ENCODE assay signal across 17 cellular contexts in genomic region chr11:120205596-120206161, GRCh38. TPM values are rescaled to one million over a fixed set of nuclear protein-coding genes. Genes with fewer than 3 reads are reported as not detected.
DNase-seq lines count a peak whose midpoint lies in the region; ATAC-seq and TF ChIP-seq lines count a peak whose summit lies in the region.
"Had no signal": no experiment of that assay in that cellular context is flagged by ENCODE, and none has a peak within 500 bp of the region (broad histone marks: within the 10 kb centered on the region; RNA-seq: fewer than 3 reads in every experiment).

No MANE protein-coding gene starts in this region.

- no peaks in the 10 kb centered on the region for H3K36me3 Mint-ChIP-seq in activated naive CD8-positive, alpha-beta T cell treated with anti-CD3 and anti-CD28 coated beads, Interleukin-2, amount 50 U/mL, for 24 hours (ENCODE audit: low read depth)
- H3K36me3 Mint-ChIP-seq: naive thymus-derived CD4-positive, alpha-beta T cell had no signal

- peak; percentile 75 for DNase-seq in EH (ENCODE audit: low read depth)
- peak; percentile 53 for DNase-seq in NCI-H226
- DNase-seq in choroid plexus epithelial cell (ENCODE audit: low read depth) = peak; percentile 74
- peak; percentile 84 for DNase-seq in mesenchymal stem cell
- no peak for DNase-seq in left colon
- no peak for DNase-seq in activated naive CD8-positive, alpha-beta T cell treated with anti-CD3 and anti-CD28 coated beads, Interleukin-2, amount 50 U/mL, for 24 hours
- DNase-seq in HPDE6-E6E7 (ENCODE audit: extremely low spot score) = no peak
- no peak for DNase-seq in effector CD8-positive, alpha-beta T cell (lab: John Stamatoyannopoulos, UW)
- DNase-seq: activated CD4-positive, alpha-beta T cell treated with anti-CD3 and anti-CD28 coated beads for 36 hours; caudate nucleus; CD8-positive, alpha-beta T cell; naive thymus-derived CD4-positive, alpha-beta T cell; NCI-H82 had no signal

- no peak overlapping the region for H2BK15ac ChIP-seq in mesenchymal stem cell (ENCODE audit: low read depth, poor library complexity, severe bottlenecking)

- H3K18ac ChIP-seq in mesenchymal stem cell (ENCODE audit: low read depth in 1 of 2, low read length in 2 of 2) = peak overlapping the region; percentile 53 to 91

- no peak overlapping the region for H3K4me3 ChIP-seq in choroid plexus epithelial cell (ENCODE audit: low read depth, low read length)
- H3K4me3 ChIP-seq in mesenchymal stem cell (ENCODE audit: insufficient read depth in 1 of 2, low read depth in 1 of 2, low read length in 2 of 2) = peak overlapping the region in 1 of 2 experiments; percentile 30
- H3K4me3 ChIP-seq: right atrium auricular region, SK-N-MC had no signal

- peaks cover 16% of the 10 kb centered on the region for H3K4me1 ChIP-seq in mesenchymal stem cell (ENCODE audit: control insufficient read depth, insufficient read depth, low read depth, low read length)

- no peak for TF ChIP-seq CTCF in choroid plexus epithelial cell (conservative IDR thresholded peaks at IDR 0.05; ENCODE audit: low read depth, low read length)

- H2BK120ac ChIP-seq in mesenchymal stem cell (ENCODE audit: low read depth, low read length) = no peak overlapping the region

- no peak overlapping the region for H4K91ac ChIP-seq in mesenchymal stem cell (ENCODE audit: low read length)

- no peak overlapping the region for H3K4me3 Mint-ChIP-seq in activated naive CD8-positive, alpha-beta T cell treated with anti-CD3 and anti-CD28 coated beads, Interleukin-2, amount 50 U/mL, for 24 hours
- H3K4me3 Mint-ChIP-seq: activated CD4-positive, alpha-beta T cell treated with anti-CD3 and anti-CD28 coated beads for 36 hours; activated T-helper 1 cell treated with anti-CD3 and anti-CD28 coated beads, Interleukin-12 subunit alpha, Interleukin-12 subunit beta, Interleukin-2, Interleukin-4 antibody, amounts not matched to agents 30 ng/mL and 10 ng/mL and 1 ng/mL, durations not matched to agents 14 hours and 24 hours and 36 hours; CD8-positive, alpha-beta T cell; naive thymus-derived CD4-positive, alpha-beta T cell had no signal

- H2AFZ ChIP-seq in mesenchymal stem cell (ENCODE audit: low read depth, low read length) = no peak overlapping the region

- H3K9me3 Mint-ChIP-seq in activated naive CD8-positive, alpha-beta T cell treated with anti-CD3 and anti-CD28 coated beads, Interleukin-2, amount 50 U/mL, for 24 hours = no peaks in the 10 kb centered on the region
- H3K9me3 Mint-ChIP-seq: activated T-helper 1 cell treated with anti-CD3 and anti-CD28 coated beads, Interleukin-12 subunit alpha, Interleukin-12 subunit beta, Interleukin-2, Interleukin-4 antibody, amounts not matched to agents 30 ng/mL and 10 ng/mL and 1 ng/mL, durations not matched to agents 14 hours and 24 hours and 36 hours; CD8-positive, alpha-beta T cell; naive thymus-derived CD4-positive, alpha-beta T cell had no signal

- H2BK12ac ChIP-seq in mesenchymal stem cell (ENCODE audit: low read length in 2 of 2) = peak overlapping the region in 1 of 2 experiments; percentile 98

- no peak for ATAC-seq in left colon
- ATAC-seq in activated naive CD8-positive, alpha-beta T cell treated with anti-CD3 and anti-CD28 coated beads, Interleukin-2, amount 50 U/mL, for 24 hours = no peak
- ATAC-seq: activated CD4-positive, alpha-beta T cell treated with anti-CD3 and anti-CD28 coated beads for 36 hours; CD8-positive, alpha-beta T cell; naive thymus-derived CD4-positive, alpha-beta T cell had no signal

- no peaks in the 10 kb centered on the region for H3K36me3 ChIP-seq in mesenchymal stem cell (ENCODE audit: control insufficient read depth in 1 of 2, insufficient read depth in 2 of 2, low read depth in 1 of 2, low read length in 2 of 2)
- H3K36me3 ChIP-seq: right atrium auricular region had no signal

- peaks cover 9% of the 10 kb centered on the region for H3K4me1 Mint-ChIP-seq in activated naive CD8-positive, alpha-beta T cell treated with anti-CD3 and anti-CD28 coated beads, Interleukin-2, amount 50 U/mL, for 24 hours

- H3K4ac ChIP-seq in mesenchymal stem cell (ENCODE audit: low read depth in 1 of 2, low read length in 2 of 2) = no peak overlapping the region

- WGBS in mesenchymal stem cell = 70% methylated on average over 7 of the region's 7 CpGs

- H3K79me1 ChIP-seq in mesenchymal stem cell (replicated peaks; ENCODE audit: low read length, poor library complexity, severe bottlenecking) = no peaks in the 10 kb centered on the region

- intact Hi-C loops in left colon (cut with DNase I, micrococcal nuclease) = no loop called here

- no peak overlapping the region for H2BK5ac ChIP-seq in mesenchymal stem cell (ENCODE audit: low read depth, low read length, poor library complexity, severe bottlenecking)

- no peak overlapping the region for H2AK5ac ChIP-seq in mesenchymal stem cell (ENCODE audit: low read length, severe bottlenecking)

- H3K4me2 ChIP-seq in mesenchymal stem cell (ENCODE audit: low read length, poor library complexity, severe bottlenecking) = no peak overlapping the region

- no peak overlapping the region for H3K27ac ChIP-seq in mesenchymal stem cell (ENCODE audit: low read length, poor library complexity, severe bottlenecking)
- H3K27ac ChIP-seq: right atrium auricular region, SK-N-MC had no signal

- no peak overlapping the region for H3K14ac ChIP-seq in mesenchymal stem cell (ENCODE audit: low read length in 2 of 2)

- no peaks in the 10 kb centered on the region for H3K9me3 ChIP-seq in mesenchymal stem cell (ENCODE audit: control insufficient read depth, low read length)
- H3K9me3 ChIP-seq: right atrium auricular region had no signal

- H3K23ac ChIP-seq in mesenchymal stem cell (ENCODE audit: low read length in 2 of 2) = no peak overlapping the region

- peaks cover 24% of the 10 kb centered on the region for H3K27me3 Mint-ChIP-seq in activated naive CD8-positive, alpha-beta T cell treated with anti-CD3 and anti-CD28 coated beads, Interleukin-2, amount 50 U/mL, for 24 hours

- H3K27me3 ChIP-seq in mesenchymal stem cell (ENCODE audit: control insufficient read depth in 1 of 2, insufficient read depth in 1 of 2, low read length in 2 of 2) = no peaks in the 10 kb centered on the region
- H3K27me3 ChIP-seq: right atrium auricular region had no signal

- peak overlapping the region; percentile 79 for H3K9ac ChIP-seq in mesenchymal stem cell (ENCODE audit: low read length)

- no peak overlapping the region for H4K8ac ChIP-seq in mesenchymal stem cell (ENCODE audit: low read length)

- no peak overlapping the region for H3K27ac Mint-ChIP-seq in activated naive CD8-positive, alpha-beta T cell treated with anti-CD3 and anti-CD28 coated beads, Interleukin-2, amount 50 U/mL, for 24 hours
- H3K27ac Mint-ChIP-seq: activated CD4-positive, alpha-beta T cell treated with anti-CD3 and anti-CD28 coated beads for 36 hours; activated T-helper 1 cell treated with anti-CD3 and anti-CD28 coated beads, Interleukin-12 subunit alpha, Interleukin-12 subunit beta, Interleukin-2, Interleukin-4 antibody, amounts not matched to agents 30 ng/mL and 10 ng/mL and 1 ng/mL, durations not matched to agents 14 hours and 24 hours and 36 hours; CD8-positive, alpha-beta T cell; naive thymus-derived CD4-positive, alpha-beta T cell had no signal

RNA-seq across cellular contexts. Expression of gene OAF, which starts 5.2 kb away (rescaled TPM):
- 50.9 TPM for polyA plus RNA-seq in mesenchymal stem cell (2013, experiment 1 of 2)
- polyA plus RNA-seq in mesenchymal stem cell (2013, experiment 2 of 2) = 50.4 TPM
- total RNA-seq in left colon = 100 to 1,000 TPM; 180 to 189 TPM

RNA-seq across cellular contexts. Expression of gene POU2F3, which starts 34.3 kb away (rescaled TPM):
- 0.04 TPM for polyA plus RNA-seq in mesenchymal stem cell (2013, experiment 1 of 2)
- polyA plus RNA-seq in mesenchymal stem cell (2013, experiment 2 of 2) = 0.04 TPM
- total RNA-seq in left colon = 1 to 10 TPM; 1.9 to 2.0 TPM
- total RNA-seq: activated CD4-positive, alpha-beta T cell treated with anti-CD3 and anti-CD28 coated beads for 36 hours; CD8-positive, alpha-beta T cell; right atrium auricular region; subcutaneous adipose tissue had no signal
- polyA plus RNA-seq: naive thymus-derived CD4-positive, alpha-beta T cell had no signal

Comparison
In these comparisons a context has a peak if more than half of its experiments do, and no peak if none do; other contexts are left out.
1. DNase-seq: peak in EH (single experiment), NCI-H226 (single experiment), choroid plexus epithelial cell (single experiment) and mesenchymal stem cell (single experiment); none in left colon (0 of 2), activated naive CD8-positive, alpha-beta T cell treated with anti-CD3 and anti-CD28 coated beads, Interleukin-2, amount 50 U/mL, for 24 hours (single experiment), HPDE6-E6E7 (single experiment) and effector CD8-positive, alpha-beta T cell (single experiment).